ENCODE assay signal across 9 cellular contexts in the genomic region with DNA sequence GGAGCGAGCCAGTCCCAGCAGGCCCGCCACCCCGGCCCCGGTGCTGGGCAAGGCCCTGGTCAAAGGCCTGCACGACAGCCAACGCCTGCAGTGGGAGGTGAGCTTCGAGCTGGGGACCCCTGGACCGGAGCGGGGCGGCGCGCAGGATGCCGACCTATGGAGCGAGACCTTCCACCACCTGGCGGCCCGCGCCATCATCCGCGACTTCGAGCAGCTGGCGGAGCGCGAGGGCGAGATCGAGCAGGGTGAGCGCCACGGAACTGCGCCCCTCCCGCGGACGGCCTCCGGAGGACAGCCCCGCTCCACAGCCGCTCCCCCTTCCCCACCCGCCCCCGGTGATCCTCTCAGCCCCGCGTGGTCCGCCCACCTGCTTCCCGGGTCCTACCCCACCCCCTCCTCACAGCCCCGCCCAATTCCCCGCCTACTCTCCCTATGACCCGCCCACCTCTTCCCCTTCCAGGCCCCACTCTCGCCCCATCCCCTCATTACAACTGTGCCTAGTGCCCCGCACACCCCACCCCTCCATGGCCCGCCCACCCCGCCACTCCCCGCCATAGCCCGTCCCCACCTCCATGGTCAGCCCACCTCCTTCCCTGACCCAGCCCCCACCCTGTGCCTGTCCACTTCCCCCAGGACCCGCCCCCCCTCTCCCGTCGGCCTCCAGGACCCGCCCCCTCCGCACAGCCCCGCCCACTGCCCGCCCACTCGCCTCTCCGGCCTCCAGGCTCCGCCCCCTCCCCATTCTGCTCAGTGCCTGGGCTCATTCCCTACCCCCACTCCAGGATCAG. TPM values are rescaled to one million over a fixed set of nuclear protein-coding genes. Genes with fewer than 3 reads are reported as not detected.
DNase-seq lines count a peak whose midpoint lies in the region; ATAC-seq, FAIRE-seq and TF ChIP-seq lines count a peak whose summit lies in the region.
"Had no signal": no experiment of that assay in that cellular context is flagged by ENCODE, and none has a peak within 500 bp of the region (broad histone marks: within the 10 kb centered on the region; RNA-seq: fewer than 3 reads in every experiment).

No MANE protein-coding gene starts in this region.

- intact Hi-C loops in left lung (cut with DNase I): no loop called here

- H3K27ac Mint-ChIP-seq in activated T-cell treated with anti-CD3 and anti-CD28 coated beads, Interleukin-2, amount 50 U/mL, for 24 hours: no peak overlapping the region
- no peak overlapping the region for H3K27ac Mint-ChIP-seq in astrocyte (ENCODE audit: unreplicated experiment)
- H3K27ac Mint-ChIP-seq in type B pancreatic cell: no peak overlapping the region

- H3K9me3 ChIP-seq in astrocyte (ENCODE audit: insufficient read depth, low read depth, low read length) (no peaks in the 10 kb centered on the region), left lung (peaks cover 0 to 3% of the 10 kb centered on the region in 2 donors)

- H3K79me2 ChIP-seq in astrocyte (ENCODE audit: insufficient read depth, low read length): no peaks in the 10 kb centered on the region

- H3K4me1 Mint-ChIP-seq in activated T-cell treated with anti-CD3 and anti-CD28 coated beads, Interleukin-2, amount 50 U/mL, for 24 hours (ENCODE audit: low read depth): peaks cover 6% of the 10 kb centered on the region
- H3K4me1 Mint-ChIP-seq in astrocyte (ENCODE audit: low read depth, unreplicated experiment) (no peaks in the 10 kb centered on the region), type B pancreatic cell (ENCODE audit: unreplicated experiment) (peaks cover 4% of the 10 kb centered on the region)

- peaks cover 52% of the 10 kb centered on the region for H3K27me3 Mint-ChIP-seq in activated T-cell treated with anti-CD3 and anti-CD28 coated beads, Interleukin-2, amount 50 U/mL, for 24 hours
- H3K27me3 Mint-ChIP-seq in astrocyte (ENCODE audit: low read depth, unreplicated experiment) (peaks cover 42% of the 10 kb centered on the region), type B pancreatic cell (peaks cover 28% of the 10 kb centered on the region)

- peak overlapping the region; percentile 54 for H3K4me2 ChIP-seq in astrocyte (ENCODE audit: low read length)

- H3K4me1 ChIP-seq in astrocyte (ENCODE audit: insufficient read depth, low read length) (no peaks in the 10 kb centered on the region), left lung (peaks cover 0 to 3% of the 10 kb centered on the region in 2 donors)

- no peaks in the 10 kb centered on the region for H4K20me1 ChIP-seq in astrocyte (ENCODE audit: insufficient read depth, low read length)

- H3K4me3 Mint-ChIP-seq in activated T-cell treated with anti-CD3 and anti-CD28 coated beads, Interleukin-2, amount 50 U/mL, for 24 hours: no peak overlapping the region
- H3K4me3 Mint-ChIP-seq in astrocyte (ENCODE audit: unreplicated experiment) (no peak overlapping the region), type B pancreatic cell (peak overlapping the region; percentile 68)

- TF ChIP-seq CTCF in astrocyte (IDR thresholded peaks at IDR 0.05; ENCODE audit: insufficient read depth, low read depth, low read length): no peak
- no peak for TF ChIP-seq CTCF in left lung (IDR thresholded peaks at IDR 0.05)
- TF ChIP-seq CTCF in type B pancreatic cell (conservative IDR thresholded peaks at IDR 0.05): no peak

- DNase-seq in activated T-cell treated with anti-CD3 and anti-CD28 coated beads for 1 hour (ENCODE audit: low read depth): peak; percentile 28
- DNase-seq in activated T-cell treated with anti-CD3 and anti-CD28 coated beads, Interleukin-2, amount 50 U/mL, for 24 hours: no peak
- DNase-seq in astrocyte (ENCODE audit: low read depth): no peak
- no peak for DNase-seq in left lung
- no peak for DNase-seq in type B pancreatic cell (ENCODE audit: extremely low spot score, unreplicated experiment)
- no peak for DNase-seq in LoVo (ENCODE audit: low spot score)
- no peak for DNase-seq in UCSD-AML1 (lab: John Stamatoyannopoulos, UW; ENCODE audit: unreplicated experiment)

- H3K27me3 ChIP-seq in astrocyte (ENCODE audit: insufficient read depth, low read length) (peaks cover 7% of the 10 kb centered on the region), left lung (peaks cover 3 to 55% of the 10 kb centered on the region in 2 donors)

- no peak overlapping the region for H3K9ac ChIP-seq in astrocyte (ENCODE audit: low read length)

- ATAC-seq in left lung (peak; percentile 37), HG03460 (IDR thresholded peaks at IDR 0.05; ENCODE audit: unreplicated experiment) (no peak)

- H2AFZ ChIP-seq in astrocyte (ENCODE audit: low read depth, low read length): peak overlapping the region; percentile 69

- no peak overlapping the region for H3K27ac ChIP-seq in astrocyte (ENCODE audit: low read depth, low read length)
- no peak overlapping the region for H3K27ac ChIP-seq in left lung

- no peaks in the 10 kb centered on the region for H3K36me3 Mint-ChIP-seq in activated T-cell treated with anti-CD3 and anti-CD28 coated beads, Interleukin-2, amount 50 U/mL, for 24 hours (ENCODE audit: low read depth)
- H3K36me3 Mint-ChIP-seq in astrocyte (ENCODE audit: low read depth, unreplicated experiment): no peaks in the 10 kb centered on the region
- no peaks in the 10 kb centered on the region for H3K36me3 Mint-ChIP-seq in type B pancreatic cell

- no peaks in the 10 kb centered on the region for H3K36me3 ChIP-seq in astrocyte (ENCODE audit: insufficient read depth, low read length)
- H3K36me3 ChIP-seq in left lung: no peaks in the 10 kb centered on the region

- no peak overlapping the region for H3K4me3 ChIP-seq in astrocyte (ENCODE audit: insufficient read depth, low read depth, low read length)
- no peak overlapping the region for H3K4me3 ChIP-seq in left lung

- H3K9me3 Mint-ChIP-seq in activated T-cell treated with anti-CD3 and anti-CD28 coated beads, Interleukin-2, amount 50 U/mL, for 24 hours: peaks cover 8% of the 10 kb centered on the region
- H3K9me3 Mint-ChIP-seq in astrocyte (ENCODE audit: unreplicated experiment) (peaks cover 5% of the 10 kb centered on the region), type B pancreatic cell (no peaks in the 10 kb centered on the region)

- no peak for FAIRE-seq in astrocyte (lab: Jason Lieb, UNC)

RNA-seq across cellular contexts. Expression of gene VWA5B1, which starts 52.7 kb away (rescaled TPM):
- not detected in 2 replicates for total RNA-seq in astrocyte
- under 1 TPM; 0.15 to 0.29 TPM for total RNA-seq in left lung
- 1.9 and 2.8 TPM in 2 replicates for total RNA-seq in type B pancreatic cell (ENCODE audit: low replicate concordance)
- total RNA-seq: fibroblast of villous mesenchyme had no signal
